Comparison of ENCODE assay signal across 8 cellular contexts in the genomic region with DNA sequence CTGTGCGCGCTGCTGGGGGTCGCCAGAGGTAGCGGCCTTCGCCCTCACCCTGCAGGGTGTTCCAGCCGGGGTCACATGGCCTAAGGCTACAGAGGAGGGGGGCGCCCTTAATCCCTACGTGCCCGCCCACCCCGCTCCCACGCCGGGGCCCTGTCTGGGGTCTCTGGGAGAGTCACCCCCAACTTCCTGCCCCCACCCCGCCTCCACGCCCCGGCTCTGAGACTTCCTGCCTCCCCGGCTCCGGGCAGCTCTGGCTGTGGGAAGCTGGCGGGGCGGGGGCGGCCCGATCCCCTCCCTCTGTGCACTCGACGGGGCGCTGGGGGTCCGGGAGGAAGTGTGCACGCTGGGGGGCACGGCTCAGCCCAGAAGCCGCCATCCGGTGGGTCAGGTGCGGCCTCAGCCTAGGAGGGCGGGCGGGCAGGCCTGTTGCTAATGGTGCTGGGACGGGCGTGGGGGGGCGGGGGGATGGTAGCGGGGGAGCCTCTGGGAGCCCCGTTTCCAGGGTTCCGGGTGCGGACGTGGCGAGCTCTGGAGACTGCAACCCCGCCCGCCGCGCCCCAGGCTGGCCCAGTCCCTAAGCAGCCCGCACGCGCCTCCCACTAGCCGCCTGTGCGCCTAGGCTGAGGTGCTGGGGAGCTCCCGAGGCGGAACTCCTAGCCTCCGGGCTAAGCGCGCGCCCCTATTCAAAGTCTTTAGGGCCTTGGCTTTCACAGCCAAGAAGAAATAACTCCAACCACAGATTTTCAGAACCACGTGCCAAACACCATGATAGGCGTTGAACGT.
DNase-seq lines count a peak whose midpoint lies in the region; ATAC-seq and TF ChIP-seq lines count a peak whose summit lies in the region.

No MANE protein-coding gene starts in this region.

- CTCF ChIA-PET in activated CD8-positive, alpha-beta T cell treated with anti-CD3 and anti-CD28 coated beads, Interleukin-2, amount 10 ng/mL, durations not matched to agents 7 days and 5 days (lab: Charles Lee) = interaction anchor here (1.3 to 4.7 kb wide), 8 partner anchors 8 to 78 kb away, joined by 5 to 43 read pairs (median 6); no protein-coding TSS in a partner anchor

- DNase-seq in activated CD8-positive, alpha-beta T cell treated with anti-CD3 and anti-CD28 coated beads, Interleukin-2, amount 10 ng/mL, durations not matched to agents 7 days and 5 days = no peak
- DNase-seq in cardiac muscle cell (ENCODE audit: low read depth in 1 of 2, low spot score in 1 of 2) (no peak), NCI-H526 (lab: John Stamatoyannopoulos, UW) (no peak)

- H3K27me3 ChIP-seq in cardiac muscle cell (no peaks in the 10 kb centered on the region), rectal smooth muscle tissue (ENCODE audit: control insufficient read depth, insufficient read depth, low read length) (peaks cover 3% of the 10 kb centered on the region)

- H3K9me3 Mint-ChIP-seq in activated CD8-positive, alpha-beta T cell treated with anti-CD3 and anti-CD28 coated beads, Interleukin-2, amount 10 ng/mL, durations not matched to agents 7 days and 5 days (ENCODE audit: insufficient read depth) = no peaks in the 10 kb centered on the region

- no peak overlapping the region for H3K27ac Mint-ChIP-seq in activated CD8-positive, alpha-beta T cell treated with anti-CD3 and anti-CD28 coated beads, Interleukin-2, amount 10 ng/mL, durations not matched to agents 7 days and 5 days

- TF ChIP-seq CTCF in cardiac muscle cell (IDR thresholded peaks at IDR 0.05; ENCODE audit: low read depth, low read length) = no peak

- H3K9me3 ChIP-seq in cardiac muscle cell (ENCODE audit: low read depth) = no peaks in the 10 kb centered on the region

- no peaks in the 10 kb centered on the region for H3K36me3 Mint-ChIP-seq in activated CD8-positive, alpha-beta T cell treated with anti-CD3 and anti-CD28 coated beads, Interleukin-2, amount 10 ng/mL, durations not matched to agents 7 days and 5 days (ENCODE audit: low read depth)

- H3K27ac ChIP-seq in cardiac muscle cell = no peak overlapping the region
- H3K27ac ChIP-seq in rectal smooth muscle tissue (ENCODE audit: low read depth, low read length) = no peak overlapping the region

- H3K4me1 ChIP-seq in cardiac muscle cell (ENCODE audit: low read depth) = peaks cover 22% of the 10 kb centered on the region
- peaks cover 6% of the 10 kb centered on the region for H3K4me1 ChIP-seq in rectal smooth muscle tissue (ENCODE audit: control insufficient read depth, insufficient read depth, low read length)

- H3K36me3 ChIP-seq in cardiac muscle cell = no peaks in the 10 kb centered on the region
- no peaks in the 10 kb centered on the region for H3K36me3 ChIP-seq in rectal smooth muscle tissue (ENCODE audit: control insufficient read depth, insufficient read depth, low read length)

- ATAC-seq in HG03439 (IDR thresholded peaks at IDR 0.05; ENCODE audit: unreplicated experiment) (peak; percentile 3), GM21447 (IDR thresholded peaks at IDR 0.05; ENCODE audit: unreplicated experiment) (no peak), HG03432 (IDR thresholded peaks at IDR 0.05; ENCODE audit: unreplicated experiment) (no peak), HG03354 (IDR thresholded peaks at IDR 0.05; ENCODE audit: poor library complexity, severe bottlenecking, unreplicated experiment) (no peak)
- ATAC-seq in activated CD8-positive, alpha-beta T cell treated with anti-CD3 and anti-CD28 coated beads, Interleukin-2, amount 10 ng/mL, durations not matched to agents 7 days and 5 days = peak; percentile 12

- H3K4me3 ChIP-seq in cardiac muscle cell (peak overlapping the region; percentile 2), rectal smooth muscle tissue (ENCODE audit: low read length) (peak overlapping the region; percentile 44)

- peak overlapping the region; percentile 54 for H3K4me3 Mint-ChIP-seq in activated CD8-positive, alpha-beta T cell treated with anti-CD3 and anti-CD28 coated beads, Interleukin-2, amount 10 ng/mL, durations not matched to agents 7 days and 5 days

- H3K9ac ChIP-seq in rectal smooth muscle tissue (ENCODE audit: low read length) = no peak overlapping the region

- H3K27me3 Mint-ChIP-seq in activated CD8-positive, alpha-beta T cell treated with anti-CD3 and anti-CD28 coated beads, Interleukin-2, amount 10 ng/mL, durations not matched to agents 7 days and 5 days (ENCODE audit: low read depth) = peaks cover 15% of the 10 kb centered on the region

- H3K4me1 Mint-ChIP-seq in activated CD8-positive, alpha-beta T cell treated with anti-CD3 and anti-CD28 coated beads, Interleukin-2, amount 10 ng/mL, durations not matched to agents 7 days and 5 days (ENCODE audit: low read depth) = peaks cover 22% of the 10 kb centered on the region

- POLR2A ChIA-PET in activated CD8-positive, alpha-beta T cell treated with anti-CD3 and anti-CD28 coated beads, Interleukin-2, amount 10 ng/mL, durations not matched to agents 7 days and 5 days (lab: Charles Lee) = interaction anchor here (0.9 to 1.6 kb wide), 3 partner anchors 14 to 149 kb away, joined by 3 to 5 read pairs (median 4); no protein-coding TSS in a partner anchor

Comparison
In these comparisons a context has a peak if more than half of its experiments do, and no peak if none do; other contexts are left out.
1. ATAC-seq: peak in HG03439 (single experiment) and activated CD8-positive, alpha-beta T cell treated with anti-CD3 and anti-CD28 coated beads, Interleukin-2, amount 10 ng/mL, durations not matched to agents 7 days and 5 days (single experiment); none in GM21447 (single experiment), HG03432 (single experiment) and HG03354 (single experiment).